In genomic region chr21:44496196-44496899, GRCh38 we compare ENCODE assay signal across 21 cellular contexts. TPM values are rescaled to one million over a fixed set of nuclear protein-coding genes. Genes with fewer than 3 reads are reported as not detected.
DNase-seq lines count a peak whose midpoint lies in the region; FAIRE-seq and TF ChIP-seq lines count a peak whose summit lies in the region.
"Had no signal": no experiment of that assay in that cellular context is flagged by ENCODE, and none has a peak within 500 bp of the region (broad histone marks: within the 10 kb centered on the region; RNA-seq: fewer than 3 reads in every experiment).

No MANE protein-coding gene starts in this region.

- no peak overlapping the region for H4K8ac ChIP-seq in neuronal stem cell (ENCODE audit: low read depth, low read length)

- no peaks in the 10 kb centered on the region for H3K9me1 ChIP-seq in keratinocyte (ENCODE audit: control insufficient read depth, extremely low read depth, insufficient read depth, low read length)

- H3K9ac ChIP-seq in BLaER1 treated with 17β-estradiol and CSF1 and Interleukin-3, amounts not matched to agents 10 nM and 100 nM = 0 out of 22 replicates have a peak overlapping the region, but pooled peaks of 2 of the 11 experiments have one; percentile 10 to 16
- H3K9ac ChIP-seq in keratinocyte (ENCODE audit: control insufficient read depth, extremely low read depth, insufficient read depth, low read length) (no peak overlapping the region), neuronal stem cell (ENCODE audit: low read depth, low read length, poor library complexity) (no peak overlapping the region)

- in situ Hi-C loops in HAP-1 (cut with MboI; ENCODE audit: low sequenced_read_pairs) = no loop called here

- H3K18ac ChIP-seq in neuronal stem cell (ENCODE audit: low read length) = no peak overlapping the region

- H2BK120ac ChIP-seq in neuronal stem cell (ENCODE audit: low read depth, low read length) = no peak overlapping the region

- H3K4me1 ChIP-seq in BLaER1 treated with 17β-estradiol and CSF1 and Interleukin-3, amounts not matched to agents 10 nM and 100 nM = peaks cover 36 to 67% (median 48%) of the 10 kb centered on the region in 10 experiments
- no peaks in the 10 kb centered on the region for H3K4me1 ChIP-seq in keratinocyte (ENCODE audit: control insufficient read depth, extremely low read depth, insufficient read depth, low read length)
- peaks cover 16 to 24% of the 10 kb centered on the region in 2 donors for H3K4me1 ChIP-seq in neuronal stem cell (ENCODE audit: control insufficient read depth in 2 of 2, insufficient read depth in 1 of 2, low read depth in 1 of 2, low read length in 2 of 2)
- no peaks in the 10 kb centered on the region for H3K4me1 ChIP-seq in HAP-1
- H3K4me1 ChIP-seq: adrenal gland, gastroesophageal sphincter, psoas muscle had no signal

- H3K79me2 ChIP-seq in keratinocyte (ENCODE audit: control insufficient read depth, insufficient read depth, low read length) = no peaks in the 10 kb centered on the region

- TF ChIP-seq CTCF in keratinocyte (optimal IDR thresholded peaks at IDR 0.05 in 1 of 3, IDR thresholded peaks at IDR 0.05 in 1 of 3, conservative IDR thresholded peaks at IDR 0.05 in 1 of 3; ENCODE audit: extremely low read depth in 1 of 3, insufficient read depth in 2 of 3, low read length in 3 of 3) = no peak

- H3K4me2 ChIP-seq in BLaER1 treated with 17β-estradiol and CSF1 and Interleukin-3, amounts not matched to agents 10 nM and 100 nM = peak overlapping the region; percentile 41 to 71 (median 59)
- H3K4me2 ChIP-seq in keratinocyte (ENCODE audit: control insufficient read depth, extremely low read depth, insufficient read depth, low read depth, low read length) = peak overlapping the region; percentile 9
- peak overlapping the region; percentile 12 for H3K4me2 ChIP-seq in neuronal stem cell (ENCODE audit: insufficient read depth, low read length, poor library complexity, severe bottlenecking)

- H3K4me3 ChIP-seq in BLaER1 treated with 17β-estradiol and CSF1 and Interleukin-3, amounts not matched to agents 10 nM and 100 nM = no peak overlapping the region
- H3K4me3 ChIP-seq in keratinocyte (ENCODE audit: control insufficient read depth in 2 of 3, extremely low read depth in 1 of 3, insufficient read depth in 2 of 3, low read depth in 1 of 3, low read length in 3 of 3) (no peak overlapping the region), neuronal stem cell (ENCODE audit: low read length in 2 of 2) (no peak overlapping the region), HAP-1 (no peak overlapping the region)
- H3K4me3 ChIP-seq: adrenal gland, gastroesophageal sphincter, psoas muscle had no signal

- H2AFZ ChIP-seq in keratinocyte (ENCODE audit: control insufficient read depth, low read length) = no peak overlapping the region
- H2AFZ ChIP-seq in neuronal stem cell (ENCODE audit: low read length) = peak overlapping the region; percentile 80

- no peak overlapping the region for H3K14ac ChIP-seq in neuronal stem cell (ENCODE audit: low read length)

- peaks cover 4% of the 10 kb centered on the region for H3K79me1 ChIP-seq in neuronal stem cell (ENCODE audit: low read depth, low read length)

- peaks cover 26 to 48% (median 33%) of the 10 kb centered on the region in 11 experiments for H3K9me3 ChIP-seq in BLaER1 treated with 17β-estradiol and CSF1 and Interleukin-3, amounts not matched to agents 10 nM and 100 nM (replicated peaks in 1 of 11)
- H3K9me3 ChIP-seq in keratinocyte (ENCODE audit: control insufficient read depth, low read depth, low read length) (peaks cover 17% of the 10 kb centered on the region), neuronal stem cell (replicated peaks in 1 of 2; ENCODE audit: control insufficient read depth in 2 of 2, insufficient read depth in 1 of 2, low read depth in 1 of 2, low read length in 2 of 2) (peaks cover 16 to 33% of the 10 kb centered on the region in 2 donors), HAP-1 (peaks cover 8% of the 10 kb centered on the region; the same call in 1 of the 2 replicates)
- H3K9me3 ChIP-seq: adrenal gland, psoas muscle had no signal

- no CpG with 5 or more reads among the region's 21 CpGs for WGBS in neuronal stem cell (ENCODE audit: extremely low coverage in 2 of 2, insufficient read length in 2 of 2, insufficient replicate concordance in 1 of 2), 2 donors

- dilution Hi-C loops in keratinocyte (cut with MboI; ENCODE audit: extremely low pct_ligation_motif_present, low sequenced_read_pairs) = loop anchor here (25.0 kb wide), 1 partner anchor 241 kb away; no protein-coding TSS in a partner anchor

- H3K23ac ChIP-seq in neuronal stem cell (ENCODE audit: low read depth, low read length, poor library complexity) = peak overlapping the region; percentile 77

- DNase-seq in NCI-H1092 treated with DMSO at 0.1 percent for 48 hours (lab: John Stamatoyannopoulos, UW) = peak; percentile 53
- no peak for DNase-seq in keratinocyte (ENCODE audit: low read depth, low spot score)
- no peak for DNase-seq in neuronal stem cell (ENCODE audit: low spot score)
- DNase-seq in HAP-1 (ENCODE audit: low spot score in 2 of 2) = no peak
- DNase-seq in NOMO-1 (lab: John Stamatoyannopoulos, UW; ENCODE audit: unreplicated experiment in 2 of 2) = no peak
- no peak for DNase-seq in activated naive CD4-positive, alpha-beta T cell treated with anti-CD3 and anti-CD28 coated beads, Interleukin-2, amount 50 U/mL, for 16 hours
- DNase-seq: activated CD4-positive, alpha-beta T cell treated with anti-CD3 and anti-CD28 coated beads, Interleukin-2, amount 50 U/mL, for 4 hours; activated CD8-positive, alpha-beta memory T cell treated with anti-CD3 and anti-CD28 coated beads, Interleukin-2, amount 10 ng/mL, durations not matched to agents 7 days and 5 days; activated naive CD4-positive, alpha-beta T cell treated with Interleukin-2 at 50 U/mL for 16 hours; activated T-cell treated with anti-CD3 and anti-CD28 coated beads, Interleukin-2, amount 50 U/mL, for 48 hours; adrenal gland; IMR-90; kidney glomerular epithelial cell; Right ventricle myocardium superior; stimulated activated CD4-positive, alpha-beta T cell treated with anti-CD3 and anti-CD28 coated beads, Interleukin-4, amount 100 ng/mL, for 4 hours; trophoblast cell had no signal

- peak overlapping the region; percentile 22 for H2AK5ac ChIP-seq in neuronal stem cell (ENCODE audit: low read depth, low read length)

- peak overlapping the region; percentile 72 for H2BK15ac ChIP-seq in neuronal stem cell (ENCODE audit: low read length)

- no peak for FAIRE-seq in keratinocyte (lab: Jason Lieb, UNC)
- FAIRE-seq: G401.6 had no signal

- H3K36me3 ChIP-seq in BLaER1 treated with 17β-estradiol and CSF1 and Interleukin-3, amounts not matched to agents 10 nM and 100 nM = peaks cover 10 to 50% (median 33%) of the 10 kb centered on the region in 11 experiments
- no peaks in the 10 kb centered on the region for H3K36me3 ChIP-seq in keratinocyte (ENCODE audit: control insufficient read depth in 2 of 2, extremely low read depth in 1 of 2, insufficient read depth in 2 of 2, low read length in 2 of 2)
- no peaks in the 10 kb centered on the region for H3K36me3 ChIP-seq in neuronal stem cell (replicated peaks in 1 of 2; ENCODE audit: control insufficient read depth in 2 of 2, insufficient read depth in 2 of 2, low read length in 2 of 2)
- H3K36me3 ChIP-seq in HAP-1 (replicated peaks) = no peaks in the 10 kb centered on the region
- H3K36me3 ChIP-seq: adrenal gland, gastroesophageal sphincter had no signal

- H3K4ac ChIP-seq in neuronal stem cell (ENCODE audit: low read length) = no peak overlapping the region

- no peaks in the 10 kb centered on the region; a peak in 1 of 22 replicates for H4K20me1 ChIP-seq in BLaER1 treated with 17β-estradiol and CSF1 and Interleukin-3, amounts not matched to agents 10 nM and 100 nM
- no peaks in the 10 kb centered on the region for H4K20me1 ChIP-seq in keratinocyte (ENCODE audit: control insufficient read depth, extremely low read depth, insufficient read depth, low read length)

- H4K91ac ChIP-seq in neuronal stem cell (ENCODE audit: low read depth, low read length, poor library complexity) = no peak overlapping the region

- peak overlapping the region in 2 of 11 experiments; percentile 20 to 24; a peak in 1 of 22 replicates for H3K27ac ChIP-seq in BLaER1 treated with 17β-estradiol and CSF1 and Interleukin-3, amounts not matched to agents 10 nM and 100 nM
- no peak overlapping the region for H3K27ac ChIP-seq in keratinocyte (ENCODE audit: control insufficient read depth, insufficient read depth, low read length)
- no peak overlapping the region for H3K27ac ChIP-seq in neuronal stem cell (replicated peaks; ENCODE audit: low read length)
- H3K27ac ChIP-seq: adrenal gland, C4-2B, psoas muscle had no signal

- H3K27me3 ChIP-seq in BLaER1 treated with 17β-estradiol and CSF1 and Interleukin-3, amounts not matched to agents 10 nM and 100 nM = no peaks in the 10 kb centered on the region
- peaks cover 8% of the 10 kb centered on the region for H3K27me3 ChIP-seq in keratinocyte (ENCODE audit: control insufficient read depth, extremely low read depth, insufficient read depth, low read length)
- peaks cover 0 to 22% (median 0%) of the 10 kb centered on the region in 3 experiments for H3K27me3 ChIP-seq in neuronal stem cell (ENCODE audit: control insufficient read depth in 3 of 3, insufficient read depth in 3 of 3, low read depth in 1 of 3, low read length in 3 of 3)
- peaks cover 7% of the 10 kb centered on the region for H3K27me3 ChIP-seq in HAP-1 (ENCODE audit: low read depth)

- H2BK12ac ChIP-seq in neuronal stem cell (ENCODE audit: low read length) = no peak overlapping the region

- no peak overlapping the region for H2BK5ac ChIP-seq in neuronal stem cell (ENCODE audit: low read length)

RNA-seq across cellular contexts. Expression of gene LRRC3, which starts 41.0 kb away (rescaled TPM):
- 1.4 to 1.9 TPM (median 1.6 TPM) in 3 replicates for polyA plus RNA-seq in keratinocyte
- 0.25 TPM for polyA plus RNA-seq in keratinocyte (2011; ENCODE audit: low read depth)
- 1.0 and 1.5 TPM in 2 replicates for polyA plus RNA-seq in keratinocyte (2011; cell fraction: cytosol; rRNA removed)
- 5.3 and 6.2 TPM in 2 replicates for polyA plus RNA-seq in keratinocyte (2011; cell fraction: nucleus; rRNA removed)
- polyA plus RNA-seq in keratinocyte (2012; ENCODE audit: low replicate concordance) = 1.0 and 2.3 TPM in 2 replicates
- polyA minus RNA-seq in keratinocyte = 2.2 to 4.4 TPM (median 2.3 TPM) in 3 replicates
- polyA minus RNA-seq in keratinocyte (2011; cell fraction: cytosol; rRNA and poly(A)+ RNA removed) = 4.0 TPM
- polyA minus RNA-seq in keratinocyte (2011; cell fraction: nucleus; rRNA and poly(A)+ RNA removed) = 5.1 and 5.5 TPM in 2 replicates
- 4.0 TPM for polyA plus RNA-seq in neuronal stem cell (2013, experiment 1 of 2)
- 3.9 TPM for polyA plus RNA-seq in neuronal stem cell (2013, experiment 2 of 2)

RNA-seq across cellular contexts. Expression of gene KRTAP10-1, which starts 43.6 kb away (rescaled TPM):
- polyA plus RNA-seq in keratinocyte = not detected in 3 replicates
- not detected for polyA plus RNA-seq in keratinocyte (2011; ENCODE audit: low read depth)
- polyA plus RNA-seq in keratinocyte (2011; cell fraction: cytosol; rRNA removed) = not detected in 2 replicates
- polyA plus RNA-seq in keratinocyte (2011; cell fraction: nucleus; rRNA removed) = not detected in 2 replicates
- not detected in 2 replicates for polyA plus RNA-seq in keratinocyte (2012; ENCODE audit: low replicate concordance)
- polyA minus RNA-seq in keratinocyte = not detected in 3 replicates
- not detected for polyA minus RNA-seq in keratinocyte (2011; cell fraction: cytosol; rRNA and poly(A)+ RNA removed)
- not detected in 2 replicates for polyA minus RNA-seq in keratinocyte (2011; cell fraction: nucleus; rRNA and poly(A)+ RNA removed)
- not detected for polyA plus RNA-seq in neuronal stem cell (2013, experiment 1 of 2)
- not detected for polyA plus RNA-seq in neuronal stem cell (2013, experiment 2 of 2)
- polyA plus RNA-seq: adrenal gland, IMR-90, psoas muscle had no signal

RNA-seq across cellular contexts. Expression of gene KRTAP10-2, which starts 55.0 kb away (rescaled TPM):
- polyA plus RNA-seq in keratinocyte = not detected in 3 replicates
- polyA plus RNA-seq in keratinocyte (2011; ENCODE audit: low read depth) = not detected
- polyA plus RNA-seq in keratinocyte (2011; cell fraction: cytosol; rRNA removed) = not detected in 2 replicates
- not detected in 2 replicates for polyA plus RNA-seq in keratinocyte (2011; cell fraction: nucleus; rRNA removed)
- not detected in 2 replicates for polyA plus RNA-seq in keratinocyte (2012; ENCODE audit: low replicate concordance)
- not detected in 3 replicates for polyA minus RNA-seq in keratinocyte
- polyA minus RNA-seq in keratinocyte (2011; cell fraction: cytosol; rRNA and poly(A)+ RNA removed) = not detected
- polyA minus RNA-seq in keratinocyte (2011; cell fraction: nucleus; rRNA and poly(A)+ RNA removed) = not detected in 2 replicates
- not detected for polyA plus RNA-seq in neuronal stem cell (2013, experiment 1 of 2)
- polyA plus RNA-seq in neuronal stem cell (2013, experiment 2 of 2) = not detected
- polyA plus RNA-seq: adrenal gland, IMR-90, psoas muscle had no signal

Comparison
In these comparisons a context has a peak if more than half of its experiments do, and no peak if none do; other contexts are left out.
1. H3K4me2 ChIP-seq: peak in every context shown above with its lines; median percentile 59 in BLaER1 treated with 17β-estradiol and CSF1 and Interleukin-3, amounts not matched to agents 10 nM and 100 nM; 12 in neuronal stem cell; 9 in keratinocyte.